In genomic region chrX:51292421-51292820, GRCh38 we compare ENCODE assay signal across 40 cellular contexts. TPM values are rescaled to one million over a fixed set of nuclear protein-coding genes. Genes with fewer than 3 reads are reported as not detected.
"Had no signal": no experiment of that assay in that cellular context is flagged by ENCODE, and none has a peak within 500 bp of the region (broad histone marks: within the 10 kb centered on the region; RNA-seq: fewer than 3 reads in every experiment).

No MANE protein-coding gene starts in this region.

- H3K4me1 Mint-ChIP-seq: activated naive CD4-positive, alpha-beta T cell treated with anti-CD3 and anti-CD28 coated beads, Interleukin-2, amount 10 ng/mL, durations not matched to agents 7 days and 5 days; activated naive CD4-positive, alpha-beta T cell treated with anti-CD3 and anti-CD28 coated beads, Interleukin-2, amount 50 U/mL, for 24 hours; activated naive CD8-positive, alpha-beta T cell treated with anti-CD3 and anti-CD28 coated beads for 36 hours; activated naive CD8-positive, alpha-beta T cell treated with anti-CD3 and anti-CD28 coated beads, Interleukin-2, amount 10 ng/mL, durations not matched to agents 7 days and 5 days; activated naive CD8-positive, alpha-beta T cell treated with anti-CD3 and anti-CD28 coated beads, Interleukin-2, amount 50 U/mL, for 24 hours; activated T-helper 17 cell treated with anti-CD3 and anti-CD28 coated beads, Interleukin-2, amount 50 U/mL, for 72 hours; brain; central memory CD8-positive, alpha-beta T cell had no signal

- H3K9me3 ChIP-seq: adrenal gland, ascending aorta, body of pancreas, breast epithelium had no signal

- H3K36me3 ChIP-seq: adrenal gland, ascending aorta, brain microvascular endothelial cell, breast epithelium, cardiac muscle cell had no signal

- H3K36me3 Mint-ChIP-seq: activated naive CD4-positive, alpha-beta T cell treated with anti-CD3 and anti-CD28 coated beads, Interleukin-2, amount 10 ng/mL, durations not matched to agents 7 days and 5 days; activated naive CD8-positive, alpha-beta T cell treated with anti-CD3 and anti-CD28 coated beads, Interleukin-2, amount 10 ng/mL, durations not matched to agents 7 days and 5 days; brain had no signal

- H3K27me3 Mint-ChIP-seq: activated naive CD4-positive, alpha-beta T cell treated with anti-CD3 and anti-CD28 coated beads, Interleukin-2, amount 10 ng/mL, durations not matched to agents 7 days and 5 days; activated naive CD4-positive, alpha-beta T cell treated with anti-CD3 and anti-CD28 coated beads, Interleukin-2, amount 50 U/mL, for 24 hours; activated naive CD8-positive, alpha-beta T cell; activated naive CD8-positive, alpha-beta T cell treated with anti-CD3 and anti-CD28 coated beads for 36 hours; activated naive CD8-positive, alpha-beta T cell treated with anti-CD3 and anti-CD28 coated beads, Interleukin-2, amount 10 ng/mL, durations not matched to agents 7 days and 5 days; activated naive CD8-positive, alpha-beta T cell treated with anti-CD3 and anti-CD28 coated beads, Interleukin-2, amount 50 U/mL, for 24 hours; activated T-helper 17 cell treated with anti-CD3 and anti-CD28 coated beads, Interleukin-2, amount 50 U/mL, for 72 hours; central memory CD8-positive, alpha-beta T cell had no signal

- H3K9me3 Mint-ChIP-seq: activated naive CD4-positive, alpha-beta T cell treated with anti-CD3 and anti-CD28 coated beads, Interleukin-2, amount 10 ng/mL, durations not matched to agents 7 days and 5 days; activated naive CD4-positive, alpha-beta T cell treated with anti-CD3 and anti-CD28 coated beads, Interleukin-2, amount 50 U/mL, for 24 hours; activated naive CD8-positive, alpha-beta T cell treated with anti-CD3 and anti-CD28 coated beads, Interleukin-2, amount 10 ng/mL, durations not matched to agents 7 days and 5 days; activated naive CD8-positive, alpha-beta T cell treated with anti-CD3 and anti-CD28 coated beads, Interleukin-2, amount 50 U/mL, for 24 hours; activated T-cell treated with anti-CD3 and anti-CD28 coated beads, Interleukin-2, amount 50 U/mL, for 72 hours; activated T-helper 1 cell treated with anti-CD3 and anti-CD28 coated beads, Interleukin-12 subunit alpha, Interleukin-12 subunit beta, Interleukin-2, Interleukin-4 antibody, amounts not matched to agents 30 ng/mL and 10 ng/mL and 1 ng/mL, durations not matched to agents 14 hours and 24 hours and 36 hours; activated T-helper 17 cell treated with anti-CD3 and anti-CD28 coated beads, Interleukin-2, amount 50 U/mL, for 72 hours; activated T-helper 2 cell treated with anti-CD3 and anti-CD28 coated beads, Interferon-gamma antibody, Interleukin-2, Interleukin-4, amounts not matched to agents 10 μg/mL and 5 μg/mL and 100 μg/mL, durations not matched to agents 14 hours and 24 hours and 36 hours; brain; central memory CD8-positive, alpha-beta T cell had no signal

- H3K4me3 Mint-ChIP-seq: activated naive CD4-positive, alpha-beta T cell treated with anti-CD3 and anti-CD28 coated beads for 36 hours; activated naive CD4-positive, alpha-beta T cell treated with anti-CD3 and anti-CD28 coated beads, Interleukin-2, amount 10 ng/mL, durations not matched to agents 7 days and 5 days; activated naive CD4-positive, alpha-beta T cell treated with anti-CD3 and anti-CD28 coated beads, Interleukin-2, amount 50 U/mL, for 24 hours; activated naive CD8-positive, alpha-beta T cell; activated naive CD8-positive, alpha-beta T cell treated with anti-CD3 and anti-CD28 coated beads for 36 hours; activated naive CD8-positive, alpha-beta T cell treated with anti-CD3 and anti-CD28 coated beads, Interleukin-2, amount 10 ng/mL, durations not matched to agents 7 days and 5 days; activated naive CD8-positive, alpha-beta T cell treated with anti-CD3 and anti-CD28 coated beads, Interleukin-2, amount 50 U/mL, for 24 hours; activated T-cell treated with anti-CD3 and anti-CD28 coated beads, Interleukin-2, amount 50 U/mL, for 24 hours; activated T-cell treated with anti-CD3 and anti-CD28 coated beads, Interleukin-2, amount 50 U/mL, for 4 hours; activated T-cell treated with anti-CD3 and anti-CD28 coated beads, Interleukin-2, amount 50 U/mL, for 72 hours; activated T-helper 1 cell treated with anti-CD3 and anti-CD28 coated beads, Interleukin-12 subunit alpha, Interleukin-12 subunit beta, Interleukin-2, Interleukin-4 antibody, amounts not matched to agents 30 ng/mL and 10 ng/mL and 1 ng/mL, durations not matched to agents 14 hours and 24 hours and 36 hours; activated T-helper 17 cell treated with anti-CD3 and anti-CD28 coated beads, Interleukin-2, amount 50 U/mL, for 72 hours; brain; central memory CD8-positive, alpha-beta T cell had no signal

- H3K27ac Mint-ChIP-seq: activated naive CD4-positive, alpha-beta T cell treated with anti-CD3 and anti-CD28 coated beads for 36 hours; activated naive CD4-positive, alpha-beta T cell treated with anti-CD3 and anti-CD28 coated beads, Interleukin-2, amount 10 ng/mL, durations not matched to agents 7 days and 5 days; activated naive CD4-positive, alpha-beta T cell treated with anti-CD3 and anti-CD28 coated beads, Interleukin-2, amount 50 U/mL, for 24 hours; activated naive CD4-positive, alpha-beta T cell treated with anti-CD3 and anti-CD28 coated beads, Interleukin-2, amount 50 U/mL, for 72 hours; activated naive CD8-positive, alpha-beta T cell; activated naive CD8-positive, alpha-beta T cell treated with anti-CD3 and anti-CD28 coated beads for 36 hours; activated naive CD8-positive, alpha-beta T cell treated with anti-CD3 and anti-CD28 coated beads, Interleukin-2, amount 10 ng/mL, durations not matched to agents 7 days and 5 days; activated naive CD8-positive, alpha-beta T cell treated with anti-CD3 and anti-CD28 coated beads, Interleukin-2, amount 50 U/mL, for 24 hours; activated T-cell treated with anti-CD3 and anti-CD28 coated beads, Interleukin-2, amount 50 U/mL, for 24 hours; activated T-cell treated with anti-CD3 and anti-CD28 coated beads, Interleukin-2, amount 50 U/mL, for 72 hours; activated T-helper 1 cell treated with anti-CD3 and anti-CD28 coated beads, Interleukin-12 subunit alpha, Interleukin-12 subunit beta, Interleukin-2, Interleukin-4 antibody, amounts not matched to agents 30 ng/mL and 10 ng/mL and 1 ng/mL, durations not matched to agents 14 hours and 24 hours and 36 hours; activated T-helper 17 cell treated with anti-CD3 and anti-CD28 coated beads, Interleukin-2, amount 50 U/mL, for 72 hours; activated T-helper 2 cell treated with anti-CD3 and anti-CD28 coated beads, Interferon-gamma antibody, Interleukin-2, Interleukin-4, amounts not matched to agents 10 μg/mL and 5 μg/mL and 100 μg/mL, durations not matched to agents 14 hours and 24 hours and 36 hours; brain had no signal

- H3K4me1 ChIP-seq: adrenal gland, ascending aorta, body of pancreas, breast epithelium had no signal

- H3K27ac ChIP-seq: adrenal gland, ascending aorta, body of pancreas, brain microvascular endothelial cell, breast epithelium, cardiac muscle cell had no signal

- FAIRE-seq: bronchial epithelial cell had no signal

- H3K27me3 ChIP-seq: adrenal gland, ascending aorta, body of pancreas, brain microvascular endothelial cell, cardiac muscle cell had no signal

- H3K4me3 ChIP-seq: adrenal gland, ascending aorta, body of pancreas, breast epithelium, cardiac muscle cell had no signal

- DNase-seq: activated effector memory CD4-positive, alpha-beta T cell treated with anti-CD3 and anti-CD28 coated beads, Interleukin-2, amount 50 U/mL, for 16 hours; activated effector memory CD4-positive, alpha-beta T cell treated with Interleukin-2 at 50 U/mL for 16 hours; activated gamma-delta T cell; activated gamma-delta T cell treated with Interleukin-2 at 50 U/mL for 16 hours; activated naive CD4-positive, alpha-beta T cell; activated naive CD4-positive, alpha-beta T cell treated with anti-CD3 and anti-CD28 coated beads for 36 hours; activated naive CD4-positive, alpha-beta T cell treated with anti-CD3 and anti-CD28 coated beads, Interleukin-2, amount 10 ng/mL, durations not matched to agents 7 days and 5 days; activated naive CD4-positive, alpha-beta T cell treated with anti-CD3 and anti-CD28 coated beads, Interleukin-2, amount 50 U/mL, for 16 hours; activated naive CD4-positive, alpha-beta T cell treated with Interleukin-2 at 50 U/mL for 16 hours; activated naive CD8-positive, alpha-beta T cell treated with anti-CD3 and anti-CD28 coated beads for 36 hours; activated naive CD8-positive, alpha-beta T cell treated with anti-CD3 and anti-CD28 coated beads, Interleukin-2, amount 10 ng/mL, durations not matched to agents 7 days and 5 days; activated naive CD8-positive, alpha-beta T cell treated with anti-CD3 and anti-CD28 coated beads, Interleukin-2, amount 50 U/mL, for 24 hours; activated T-cell treated with anti-CD3 and anti-CD28 coated beads for 4 hours; activated T-cell treated with anti-CD3 and anti-CD28 coated beads, Interleukin-2, amount 50 U/mL, for 1 hour; activated T-cell treated with anti-CD3 and anti-CD28 coated beads, Interleukin-2, amount 50 U/mL, for 24 hours; activated T-cell treated with anti-CD3 and anti-CD28 coated beads, Interleukin-2, amount 50 U/mL, for 4 hours; activated T-cell treated with anti-CD3 and anti-CD28 coated beads, Interleukin-2, amount 50 U/mL, for 48 hours; activated T-cell treated with anti-CD3 and anti-CD28 coated beads, Interleukin-2, amount 50 U/mL, for 72 hours; adrenal gland; amniotic stem cell; amygdala; anterior cingulate cortex; aorta; body of pancreas; brain microvascular endothelial cell; caudate nucleus; central memory CD4-positive, alpha-beta T cell; cerebellar nuclear complex had no signal

RNA-seq across cellular contexts. Expression of gene NUDT10, which starts 40.2 kb away (rescaled TPM):
- total RNA-seq: ascending aorta had no signal
